Comparison of ENCODE assay signal across 9 cellular contexts in genomic region chr15:27506752-27507151, GRCh38.
"Had no signal": no experiment of that assay in that cellular context is flagged by ENCODE, and none has a peak within 500 bp of the region (broad histone marks: within the 10 kb centered on the region; RNA-seq: fewer than 3 reads in every experiment).

No MANE protein-coding gene starts in this region.

- DNase-seq: GM23248, GOT3, H7, HFFc6, Kasumi-1, KG1 had no signal

- H3K4me1 ChIP-seq: HAP-1 had no signal

- H3K4me3 ChIP-seq: GM23248, HAP-1 had no signal

- H3K36me3 ChIP-seq: HAP-1 had no signal

- ATAC-seq: HCT116 had no signal

- H3K27ac ChIP-seq: GM23248, HL-60 had no signal

- H2AFZ ChIP-seq: GM23248 had no signal

- H3K9ac ChIP-seq: GM23248 had no signal
